In genomic region chrX:100681581-100681980, GRCh38 we compare ENCODE assay signal across 19 cellular contexts. TPM values are rescaled to one million over a fixed set of nuclear protein-coding genes. Genes with fewer than 3 reads are reported as not detected.
DNase-seq lines count a peak whose midpoint lies in the region; ATAC-seq, FAIRE-seq and TF ChIP-seq lines count a peak whose summit lies in the region.
"Had no signal": no experiment of that assay in that cellular context is flagged by ENCODE, and none has a peak within 500 bp of the region (broad histone marks: within the 10 kb centered on the region; RNA-seq: fewer than 3 reads in every experiment).

No MANE protein-coding gene starts in this region.

- no peak overlapping the region for H2AFZ ChIP-seq in endothelial cell of umbilical vein (ENCODE audit: low read depth, low read length)

- H3K9ac ChIP-seq in adipocyte (ENCODE audit: low read length) = no peak overlapping the region
- no peak overlapping the region for H3K9ac ChIP-seq in endothelial cell of umbilical vein (replicated peaks; ENCODE audit: extremely low read depth, insufficient read depth, low read length)
- no peak overlapping the region for H3K9ac ChIP-seq in skeletal muscle satellite cell (ENCODE audit: low read depth, low read length)
- H3K9ac ChIP-seq: BLaER1 had no signal

- no peaks in the 10 kb centered on the region for H3K9me1 ChIP-seq in endothelial cell of umbilical vein (replicated peaks; ENCODE audit: control insufficient read depth, extremely low read depth, insufficient read depth, low read length)

- H3K79me2 ChIP-seq in endothelial cell of umbilical vein (ENCODE audit: control insufficient read depth, insufficient read depth, low read length) = no peaks in the 10 kb centered on the region

- CTCF ChIA-PET in endothelial cell of umbilical vein (lab: Charles Lee) = interaction anchor here (2.3 to 8.0 kb wide), 3 partner anchors 10 to 87 kb away, joined by 10 to 374 read pairs (median 28); no protein-coding TSS in a partner anchor

- peak; percentile 32 for DNase-seq in EL
- DNase-seq in adipocyte (ENCODE audit: low read depth) = peak; percentile 21
- no peak for DNase-seq in endothelial cell of umbilical vein (ENCODE audit: low read depth, low spot score)
- DNase-seq in dermis blood vessel endothelial cell = no peak
- no peak for DNase-seq in ureter (ENCODE audit: low spot score)
- DNase-seq: CD4-positive, alpha-beta memory T cell; DMS153; DMS79; H9; KBM-7 had no signal

- H3K27me3 ChIP-seq in adipocyte (replicated peaks; ENCODE audit: control insufficient read depth, insufficient read depth, low read length) (peaks cover 15% of the 10 kb centered on the region), endothelial cell of umbilical vein (ENCODE audit: control insufficient read depth in 2 of 2, insufficient read depth in 2 of 2, low read length in 2 of 2) (no peaks in the 10 kb centered on the region), skeletal muscle satellite cell (ENCODE audit: control insufficient read depth, insufficient read depth, low read length) (peaks cover 10% of the 10 kb centered on the region)
- H3K27me3 ChIP-seq: BLaER1 had no signal

- H3K4me1 ChIP-seq in adipocyte (ENCODE audit: control insufficient read depth, insufficient read depth, low read length) (peaks cover 60% of the 10 kb centered on the region), endothelial cell of umbilical vein (ENCODE audit: control insufficient read depth, extremely low read depth, insufficient read depth, low read length) (peaks cover 17% of the 10 kb centered on the region), skeletal muscle satellite cell (ENCODE audit: control insufficient read depth, insufficient read depth, low read length) (peaks cover 27% of the 10 kb centered on the region)

- H3K4me2 ChIP-seq in endothelial cell of umbilical vein (ENCODE audit: insufficient read depth, low read length) (peak overlapping the region; percentile 17), skeletal muscle satellite cell (ENCODE audit: low read length) (peak overlapping the region; percentile 44)
- H3K4me2 ChIP-seq: BLaER1 had no signal

- peak overlapping the region; percentile 29 for H3K27ac ChIP-seq in endothelial cell of umbilical vein (ENCODE audit: insufficient read depth, low read depth, low read length)
- H3K27ac ChIP-seq: BLaER1 had no signal

- H3K4me3 ChIP-seq in adipocyte (ENCODE audit: low read length) (no peak overlapping the region), endothelial cell of umbilical vein (replicated peaks in 1 of 3; ENCODE audit: insufficient read depth in 1 of 3, low read depth in 1 of 3, low read length in 3 of 3) (no peak overlapping the region), skeletal muscle satellite cell (ENCODE audit: low read length) (no peak overlapping the region)
- H3K4me3 ChIP-seq: BLaER1 had no signal

- H3K9me3 ChIP-seq in adipocyte (ENCODE audit: control insufficient read depth, low read length) (no peaks in the 10 kb centered on the region), endothelial cell of umbilical vein (replicated peaks; ENCODE audit: control insufficient read depth, insufficient read depth, low read length) (no peaks in the 10 kb centered on the region), skeletal muscle satellite cell (replicated peaks; ENCODE audit: low read length) (no peaks in the 10 kb centered on the region)
- H3K9me3 ChIP-seq: BLaER1 had no signal

- POLR2A ChIA-PET in endothelial cell of umbilical vein (lab: Charles Lee) = no interaction called here

- no TSS peak for BruUV-seq in endothelial cell of umbilical vein (replicated peaks; lab: Mats Ljungman, UMichigan)

- peak; percentile 80 for FAIRE-seq in endothelial cell of umbilical vein (lab: Jason Lieb, UNC)
- FAIRE-seq: A204.1, G401.6, H1, HepG2 had no signal

- TF ChIP-seq CTCF in endothelial cell of umbilical vein (IDR thresholded peaks at IDR 0.05; ENCODE audit: extremely low read depth in 1 of 2, insufficient read depth in 1 of 2, low read depth in 1 of 2, low read length in 2 of 2) = no peak

- TF ChIP-seq POLR2A in endothelial cell of umbilical vein (IDR thresholded peaks at IDR 0.05; ENCODE audit: low read depth, low read length) = no peak

- no peaks in the 10 kb centered on the region for H4K20me1 ChIP-seq in endothelial cell of umbilical vein (replicated peaks; ENCODE audit: control insufficient read depth, extremely low read depth, insufficient read depth, low read length)
- H4K20me1 ChIP-seq: BLaER1 had no signal

- ATAC-seq in esophagus mucosa = no peak
- ATAC-seq: HepG2 had no signal

- intact Hi-C loops in endothelial cell of umbilical vein (cut with micrococcal nuclease) = no loop called here

- no peaks in the 10 kb centered on the region for H3K36me3 ChIP-seq in adipocyte (ENCODE audit: control insufficient read depth, insufficient read depth, low read length, severe bottlenecking)
- H3K36me3 ChIP-seq in endothelial cell of umbilical vein (ENCODE audit: control insufficient read depth in 2 of 2, extremely low read depth in 1 of 2, insufficient read depth in 2 of 2, low read length in 2 of 2) = peaks cover under 1 to 2% of the 10 kb centered on the region in 2 experiments
- H3K36me3 ChIP-seq in skeletal muscle satellite cell (ENCODE audit: insufficient read depth, low read length) = peaks cover 3% of the 10 kb centered on the region
- H3K36me3 ChIP-seq: BLaER1 had no signal

- dilution Hi-C loops in endothelial cell of umbilical vein (cut with MboI; ENCODE audit: extremely low pct_ligation_motif_present, low sequenced_read_pairs) = no loop called here

TF ChIP-seq in endothelial cell of umbilical vein, 7 proteins besides CTCF, POLR2A, EP300 and RAD21:
- TF ChIP-seq JUN (IDR thresholded peaks at IDR 0.05; ENCODE audit: borderline replicate concordance, insufficient read depth, insufficient read length, low read depth) = no peak
- no peak for TF ChIP-seq EZH2 (IDR thresholded peaks at IDR 0.05; ENCODE audit: borderline replicate concordance, low read depth, low read length, severe bottlenecking)
- no peak for TF ChIP-seq MYC (IDR thresholded peaks at IDR 0.05; ENCODE audit: low read depth, low read length)
- TF ChIP-seq GATA2 (IDR thresholded peaks at IDR 0.05; ENCODE audit: insufficient read depth, insufficient read length, low read depth, low read length) = no peak
- no peak for TF ChIP-seq MAX (IDR thresholded peaks at IDR 0.05; ENCODE audit: insufficient read depth, insufficient read length)
- TF ChIP-seq POLR2AphosphoS5 (IDR thresholded peaks at IDR 0.05; ENCODE audit: insufficient read depth, low read depth, low read length) = no peak
- no peak for TF ChIP-seq FOS (IDR thresholded peaks at IDR 0.05; ENCODE audit: borderline replicate concordance, insufficient read depth, low read length)

RNA-seq across cellular contexts. Expression of gene SRPX2, which starts 37.6 kb away (rescaled TPM):
- total RNA-seq in endothelial cell of umbilical vein (124 and 133 TPM in 2 replicates), esophagus mucosa (18.9 TPM), dermis blood vessel endothelial cell (21.8 and 22.0 TPM in 2 replicates), ureter (89.0 TPM)
- polyA plus RNA-seq in endothelial cell of umbilical vein = 260 and 265 TPM in 2 replicates
- 193 and 194 TPM in 2 replicates for polyA plus RNA-seq in endothelial cell of umbilical vein (2011; cell fraction: cytosol; rRNA removed)
- polyA plus RNA-seq in endothelial cell of umbilical vein (2011; cell fraction: nucleus; rRNA removed) = 366 and 392 TPM in 2 replicates
- 154 and 267 TPM in 2 replicates for polyA plus RNA-seq in endothelial cell of umbilical vein (2012)
- 336 and 411 TPM in 2 replicates for polyA minus RNA-seq in endothelial cell of umbilical vein
- polyA minus RNA-seq in endothelial cell of umbilical vein (2011; cell fraction: cytosol; rRNA and poly(A)+ RNA removed) = not detected
- polyA minus RNA-seq in endothelial cell of umbilical vein (2011; cell fraction: nucleus; rRNA and poly(A)+ RNA removed) = 177 and 282 TPM in 2 replicates
- 53.7 and 99.2 TPM in 2 replicates for total RNA-seq in skeletal muscle satellite cell (2012; rRNA removed)
- total RNA-seq: CD4-positive, alpha-beta memory T cell; H1; H9 had no signal
- polyA plus RNA-seq: CD14-positive monocyte; CD4-positive, alpha-beta memory T cell; H1; IgD-negative memory B cell had no signal

RNA-seq across cellular contexts. Expression of gene TSPAN6, which starts 45.0 kb away (rescaled TPM):
- total RNA-seq in endothelial cell of umbilical vein (43.1 and 44.6 TPM in 2 replicates), esophagus mucosa (36.4 TPM), dermis blood vessel endothelial cell (56.4 and 79.0 TPM in 2 replicates), ureter (115 TPM)
- 53.7 and 65.5 TPM in 2 replicates for polyA plus RNA-seq in endothelial cell of umbilical vein
- 49.6 and 50.0 TPM in 2 replicates for polyA plus RNA-seq in endothelial cell of umbilical vein (2011; cell fraction: cytosol; rRNA removed)
- 27.1 and 34.2 TPM in 2 replicates for polyA plus RNA-seq in endothelial cell of umbilical vein (2011; cell fraction: nucleus; rRNA removed)
- polyA plus RNA-seq in endothelial cell of umbilical vein (2012) = 56.7 and 72.5 TPM in 2 replicates
- 50.2 and 54.1 TPM in 2 replicates for polyA minus RNA-seq in endothelial cell of umbilical vein
- polyA minus RNA-seq in endothelial cell of umbilical vein (2011; cell fraction: cytosol; rRNA and poly(A)+ RNA removed) = 13.7 TPM
- polyA minus RNA-seq in endothelial cell of umbilical vein (2011; cell fraction: nucleus; rRNA and poly(A)+ RNA removed) = 12.6 and 14.1 TPM in 2 replicates
- 16.2 and 21.6 TPM in 2 replicates for total RNA-seq in skeletal muscle satellite cell (2012; rRNA removed)
- polyA plus RNA-seq: CD14-positive monocyte had no signal

RNA-seq across cellular contexts. Expression of gene SYTL4, which starts 50.3 kb away (rescaled TPM):
- total RNA-seq in endothelial cell of umbilical vein (18.4 and 25.6 TPM in 2 replicates), esophagus mucosa (2.9 TPM), dermis blood vessel endothelial cell (31.7 and 52.4 TPM in 2 replicates), ureter (11.4 TPM)
- 8.1 and 44.1 TPM in 2 replicates for polyA plus RNA-seq in endothelial cell of umbilical vein
- polyA plus RNA-seq in endothelial cell of umbilical vein (2011; cell fraction: cytosol; rRNA removed) = 11.5 and 12.7 TPM in 2 replicates
- polyA plus RNA-seq in endothelial cell of umbilical vein (2011; cell fraction: nucleus; rRNA removed) = 37.0 and 62.6 TPM in 2 replicates
- 27.8 and 36.1 TPM in 2 replicates for polyA plus RNA-seq in endothelial cell of umbilical vein (2012)
- polyA minus RNA-seq in endothelial cell of umbilical vein = 21.4 TPM in 2 replicates
- polyA minus RNA-seq in endothelial cell of umbilical vein (2011; cell fraction: cytosol; rRNA and poly(A)+ RNA removed) = 8.8 TPM
- polyA minus RNA-seq in endothelial cell of umbilical vein (2011; cell fraction: nucleus; rRNA and poly(A)+ RNA removed) = 21.5 and 26.0 TPM in 2 replicates
- total RNA-seq in skeletal muscle satellite cell (2012; rRNA removed) = 1.1 and 2.0 TPM in 2 replicates
- total RNA-seq: CD4-positive, alpha-beta memory T cell had no signal
- polyA plus RNA-seq: CD4-positive, alpha-beta memory T cell had no signal

Comparison
In these comparisons a context has a peak if more than half of its experiments do, and no peak if none do; other contexts are left out.
1. DNase-seq: peak in EL (single experiment) and adipocyte (single experiment); none in endothelial cell of umbilical vein (single experiment), dermis blood vessel endothelial cell (single experiment) and ureter (single experiment).